ENCODE assay signal across 8 cellular contexts in genomic region chr20:51767867-51768758, GRCh38. TPM values are rescaled to one million over a fixed set of nuclear protein-coding genes. Genes with fewer than 3 reads are reported as not detected.
A peak's percentile ranks its signal among the peaks of the same experiment; 100 is the strongest.
DNase-seq lines count a peak whose midpoint lies in the region; ATAC-seq and TF ChIP-seq lines count a peak whose summit lies in the region.

TSS of gene ATP9A (minus strand) at chr20:51768390. CDS start at chr20:51768369, 21 bp downstream.

- no peak within 1 kb of the TSS for H3K27ac ChIP-seq in neuronal stem cell (replicated peaks; ENCODE audit: low read length)

- ATAC-seq in HG02759 (IDR thresholded peaks at IDR 0.05; ENCODE audit: unreplicated experiment) = no peak

- peak; percentile 51 for TF ChIP-seq CTCF in glutamatergic neuron (IDR thresholded peaks at IDR 0.05; ENCODE audit: partially characterized antibody, unreplicated experiment)

- intact Hi-C loops in activated T-helper 1 cell treated with anti-CD3 and anti-CD28 coated beads, Interleukin-12 subunit alpha, Interleukin-12 subunit beta, Interleukin-2, Interleukin-4 antibody, amounts not matched to agents 30 ng/mL and 10 ng/mL and 1 ng/mL, durations not matched to agents 14 hours and 24 hours and 36 hours (cut with micrococcal nuclease) = loop anchor here (1.0 to 10.0 kb wide), 5 partner anchors 33 to 133 kb away; no protein-coding TSS in a partner anchor

- WGBS in neuronal stem cell (ENCODE audit: extremely low coverage in 2 of 2, insufficient read length in 2 of 2, insufficient replicate concordance in 1 of 2), 2 donors = no CpG with 5 or more reads among the region's 131 CpGs

- peak within 1 kb of the TSS; percentile 70 for H2AK5ac ChIP-seq in neuronal stem cell (ENCODE audit: low read depth, low read length)

- H3K36me3 Mint-ChIP-seq in activated T-cell treated with anti-CD3 and anti-CD28 coated beads, Interleukin-2, amount 50 U/mL, for 24 hours (ENCODE audit: low read depth) = no peaks in the 10 kb centered on the region
- peaks cover 5% of the 10 kb centered on the region for H3K36me3 Mint-ChIP-seq in activated T-helper 1 cell treated with anti-CD3 and anti-CD28 coated beads, Interleukin-12 subunit alpha, Interleukin-12 subunit beta, Interleukin-2, Interleukin-4 antibody, amounts not matched to agents 30 ng/mL and 10 ng/mL and 1 ng/mL, durations not matched to agents 14 hours and 24 hours and 36 hours (ENCODE audit: low read depth)
- no peaks in the 10 kb centered on the region for H3K36me3 Mint-ChIP-seq in glutamatergic neuron (ENCODE audit: unreplicated experiment)

- H4K8ac ChIP-seq in neuronal stem cell (ENCODE audit: low read depth, low read length) = peak within 1 kb of the TSS; percentile 48

- peak within 1 kb of the TSS; percentile 6 for H3K27ac Mint-ChIP-seq in activated T-cell treated with anti-CD3 and anti-CD28 coated beads, Interleukin-2, amount 50 U/mL, for 24 hours
- peak within 1 kb of the TSS; percentile 80 for H3K27ac Mint-ChIP-seq in activated T-helper 1 cell treated with anti-CD3 and anti-CD28 coated beads, Interleukin-12 subunit alpha, Interleukin-12 subunit beta, Interleukin-2, Interleukin-4 antibody, amounts not matched to agents 30 ng/mL and 10 ng/mL and 1 ng/mL, durations not matched to agents 14 hours and 24 hours and 36 hours
- peak within 1 kb of the TSS; percentile 93 for H3K27ac Mint-ChIP-seq in glutamatergic neuron (ENCODE audit: unreplicated experiment)

- H3K18ac ChIP-seq in neuronal stem cell (ENCODE audit: low read length) = peak within 1 kb of the TSS; percentile 90

- H3K4me3 Mint-ChIP-seq in activated T-cell treated with anti-CD3 and anti-CD28 coated beads, Interleukin-2, amount 50 U/mL, for 24 hours = peak within 1 kb of the TSS; percentile 61
- peak within 1 kb of the TSS; percentile 80 for H3K4me3 Mint-ChIP-seq in activated T-helper 1 cell treated with anti-CD3 and anti-CD28 coated beads, Interleukin-12 subunit alpha, Interleukin-12 subunit beta, Interleukin-2, Interleukin-4 antibody, amounts not matched to agents 30 ng/mL and 10 ng/mL and 1 ng/mL, durations not matched to agents 14 hours and 24 hours and 36 hours
- H3K4me3 Mint-ChIP-seq in glutamatergic neuron (ENCODE audit: unreplicated experiment) = peak within 1 kb of the TSS; percentile 92

- H3K36me3 ChIP-seq in neuronal stem cell (replicated peaks in 1 of 2; ENCODE audit: control insufficient read depth in 2 of 2, insufficient read depth in 2 of 2, low read length in 2 of 2) = no peaks in the 10 kb centered on the region

- peak within 1 kb of the TSS; percentile 12 for H3K14ac ChIP-seq in neuronal stem cell (ENCODE audit: low read length)

- H2BK15ac ChIP-seq in neuronal stem cell (ENCODE audit: low read length) = peak within 1 kb of the TSS; percentile 71

- no peak within 1 kb of the TSS for H4K91ac ChIP-seq in neuronal stem cell (ENCODE audit: low read depth, low read length, poor library complexity)

- peaks cover 3% of the 10 kb centered on the region for H3K79me1 ChIP-seq in neuronal stem cell (ENCODE audit: low read depth, low read length)

- peaks cover 9% of the 10 kb centered on the region for H3K4me1 Mint-ChIP-seq in activated T-cell treated with anti-CD3 and anti-CD28 coated beads, Interleukin-2, amount 50 U/mL, for 24 hours (ENCODE audit: low read depth)
- peaks cover 9% of the 10 kb centered on the region for H3K4me1 Mint-ChIP-seq in activated T-helper 1 cell treated with anti-CD3 and anti-CD28 coated beads, Interleukin-12 subunit alpha, Interleukin-12 subunit beta, Interleukin-2, Interleukin-4 antibody, amounts not matched to agents 30 ng/mL and 10 ng/mL and 1 ng/mL, durations not matched to agents 14 hours and 24 hours and 36 hours (ENCODE audit: low read depth)
- H3K4me1 Mint-ChIP-seq in glutamatergic neuron (ENCODE audit: low read depth, unreplicated experiment) = peaks cover 4% of the 10 kb centered on the region

- no peak within 1 kb of the TSS for H2BK120ac ChIP-seq in neuronal stem cell (ENCODE audit: low read depth, low read length)

- H2BK5ac ChIP-seq in neuronal stem cell (ENCODE audit: low read length) = peak within 1 kb of the TSS; percentile 39

- H3K27me3 ChIP-seq in neuronal stem cell (ENCODE audit: control insufficient read depth in 3 of 3, insufficient read depth in 3 of 3, low read depth in 1 of 3, low read length in 3 of 3) = peaks cover 0 to 4% (median 3%) of the 10 kb centered on the region in 3 experiments

- peaks cover 54% of the 10 kb centered on the region for H3K27me3 Mint-ChIP-seq in activated T-cell treated with anti-CD3 and anti-CD28 coated beads, Interleukin-2, amount 50 U/mL, for 24 hours
- H3K27me3 Mint-ChIP-seq in activated T-helper 1 cell treated with anti-CD3 and anti-CD28 coated beads, Interleukin-12 subunit alpha, Interleukin-12 subunit beta, Interleukin-2, Interleukin-4 antibody, amounts not matched to agents 30 ng/mL and 10 ng/mL and 1 ng/mL, durations not matched to agents 14 hours and 24 hours and 36 hours (ENCODE audit: insufficient read depth) = peaks cover 27% of the 10 kb centered on the region
- peaks cover 8% of the 10 kb centered on the region for H3K27me3 Mint-ChIP-seq in glutamatergic neuron (ENCODE audit: unreplicated experiment)

- H3K4me1 ChIP-seq in neuronal stem cell (ENCODE audit: control insufficient read depth in 2 of 2, insufficient read depth in 1 of 2, low read depth in 1 of 2, low read length in 2 of 2) = peaks cover 0 to 3% of the 10 kb centered on the region in 2 donors

- H2BK12ac ChIP-seq in neuronal stem cell (ENCODE audit: low read length) = peak within 1 kb of the TSS; percentile 82

- H3K9me3 Mint-ChIP-seq in activated T-cell treated with anti-CD3 and anti-CD28 coated beads, Interleukin-2, amount 50 U/mL, for 24 hours = no peaks in the 10 kb centered on the region
- H3K9me3 Mint-ChIP-seq in activated T-helper 1 cell treated with anti-CD3 and anti-CD28 coated beads, Interleukin-12 subunit alpha, Interleukin-12 subunit beta, Interleukin-2, Interleukin-4 antibody, amounts not matched to agents 30 ng/mL and 10 ng/mL and 1 ng/mL, durations not matched to agents 14 hours and 24 hours and 36 hours = no peaks in the 10 kb centered on the region
- H3K9me3 Mint-ChIP-seq in glutamatergic neuron (ENCODE audit: unreplicated experiment) = peaks cover 8% of the 10 kb centered on the region

- no peak for DNase-seq in activated T-cell treated with anti-CD3 and anti-CD28 coated beads, Interleukin-2, amount 50 U/mL, for 24 hours
- no peak for DNase-seq in activated T-cell treated with anti-CD3 and anti-CD28 coated beads, Interleukin-2, amount 50 U/mL, for 48 hours
- no peak for DNase-seq in activated T-helper 1 cell treated with anti-CD3 and anti-CD28 coated beads, Interleukin-12 subunit alpha, Interleukin-12 subunit beta, Interleukin-2, Interleukin-4 antibody, amounts not matched to agents 30 ng/mL and 10 ng/mL and 1 ng/mL, durations not matched to agents 14 hours and 24 hours and 36 hours (ENCODE audit: low spot score)
- DNase-seq in glutamatergic neuron (peak; percentile 55), neuronal stem cell (ENCODE audit: low spot score) (no peak), NCI-H774 (lab: John Stamatoyannopoulos, UW) (no peak)
- no peak for DNase-seq in NK-92 treated with Interleukin-12 subunit alpha and Interleukin-12 subunit beta, amount 100 ng/mL, for 24 hours (lab: John Stamatoyannopoulos, UW)

- peak within 1 kb of the TSS; percentile 79 to 85 for H3K4me3 ChIP-seq in neuronal stem cell (ENCODE audit: low read length in 2 of 2)

- H2AFZ ChIP-seq in neuronal stem cell (ENCODE audit: low read length) = peak within 1 kb of the TSS; percentile 90

- peaks cover 0 to 3% of the 10 kb centered on the region in 2 donors for H3K9me3 ChIP-seq in neuronal stem cell (replicated peaks in 1 of 2; ENCODE audit: control insufficient read depth in 2 of 2, insufficient read depth in 1 of 2, low read depth in 1 of 2, low read length in 2 of 2)

- peak within 1 kb of the TSS; percentile 98 for H3K4me2 ChIP-seq in neuronal stem cell (ENCODE audit: insufficient read depth, low read length, poor library complexity, severe bottlenecking)

- no peak within 1 kb of the TSS for H3K4ac ChIP-seq in neuronal stem cell (ENCODE audit: low read length)

- peak within 1 kb of the TSS; percentile 86 for H3K9ac ChIP-seq in neuronal stem cell (ENCODE audit: low read depth, low read length, poor library complexity)

- H3K23ac ChIP-seq in neuronal stem cell (ENCODE audit: low read depth, low read length, poor library complexity) = peak within 1 kb of the TSS; percentile 6

RNA-seq across cellular contexts. Expression of gene ATP9A, which starts in this region (rescaled TPM):
- 19.6 and 20.6 TPM in 2 replicates for total RNA-seq in activated T-helper 1 cell treated with anti-CD3 and anti-CD28 coated beads, Interleukin-12 subunit alpha, Interleukin-12 subunit beta, Interleukin-2, Interleukin-4 antibody, amounts not matched to agents 30 ng/mL and 10 ng/mL and 1 ng/mL, durations not matched to agents 14 hours and 24 hours and 36 hours
- 66.1 TPM for total RNA-seq in glutamatergic neuron (ENCODE audit: unreplicated experiment)
- 8.4 TPM for polyA plus RNA-seq in neuronal stem cell (2013, experiment 1 of 2)
- 8.9 TPM for polyA plus RNA-seq in neuronal stem cell (2013, experiment 2 of 2)

Comparison
In these comparisons a context has a peak if more than half of its experiments do, and no peak if none do; other contexts are left out.
1. H3K27ac Mint-ChIP-seq: peak in every context shown above with its lines; median percentile 93 in glutamatergic neuron; 80 in activated T-helper 1 cell treated with anti-CD3 and anti-CD28 coated beads, Interleukin-12 subunit alpha, Interleukin-12 subunit beta, Interleukin-2, Interleukin-4 antibody, amounts not matched to agents 30 ng/mL and 10 ng/mL and 1 ng/mL, durations not matched to agents 14 hours and 24 hours and 36 hours; 6 in activated T-cell treated with anti-CD3 and anti-CD28 coated beads, Interleukin-2, amount 50 U/mL, for 24 hours.